1 cellular context compared by ENCODE assay signal in the genomic region with DNA sequence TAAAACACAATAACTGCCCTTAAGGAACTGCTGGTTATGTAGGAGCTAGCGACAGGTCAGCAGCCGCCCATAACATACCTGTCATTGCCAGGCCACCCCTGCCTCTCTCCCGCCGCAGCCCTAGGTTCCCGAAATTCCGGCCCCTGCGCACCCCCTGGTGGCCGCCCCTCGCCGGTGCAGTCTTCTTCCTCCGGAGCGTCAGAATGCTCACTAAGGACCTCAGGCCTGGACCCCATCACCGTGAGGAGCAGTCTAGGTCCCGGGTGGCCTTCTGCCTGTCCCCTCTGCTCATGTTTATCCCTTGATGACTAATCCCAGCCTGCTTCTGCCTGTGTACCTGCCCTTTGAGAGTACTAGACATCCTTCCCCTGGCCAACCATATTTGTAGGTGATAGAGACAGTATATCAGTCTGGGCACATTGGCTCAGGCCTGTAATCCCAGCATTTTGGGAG.
A peak's percentile ranks its signal among the peaks of the same experiment; 100 is the strongest.
TF ChIP-seq lines count a peak whose summit lies in the region.

No MANE protein-coding gene starts in this region.

TF ChIP-seq in HepG2, 621 proteins besides CTCF, POLR2A, EP300 and RAD21 (continued from another document and continues in another):
- TF ChIP-seq, protein P1, sequence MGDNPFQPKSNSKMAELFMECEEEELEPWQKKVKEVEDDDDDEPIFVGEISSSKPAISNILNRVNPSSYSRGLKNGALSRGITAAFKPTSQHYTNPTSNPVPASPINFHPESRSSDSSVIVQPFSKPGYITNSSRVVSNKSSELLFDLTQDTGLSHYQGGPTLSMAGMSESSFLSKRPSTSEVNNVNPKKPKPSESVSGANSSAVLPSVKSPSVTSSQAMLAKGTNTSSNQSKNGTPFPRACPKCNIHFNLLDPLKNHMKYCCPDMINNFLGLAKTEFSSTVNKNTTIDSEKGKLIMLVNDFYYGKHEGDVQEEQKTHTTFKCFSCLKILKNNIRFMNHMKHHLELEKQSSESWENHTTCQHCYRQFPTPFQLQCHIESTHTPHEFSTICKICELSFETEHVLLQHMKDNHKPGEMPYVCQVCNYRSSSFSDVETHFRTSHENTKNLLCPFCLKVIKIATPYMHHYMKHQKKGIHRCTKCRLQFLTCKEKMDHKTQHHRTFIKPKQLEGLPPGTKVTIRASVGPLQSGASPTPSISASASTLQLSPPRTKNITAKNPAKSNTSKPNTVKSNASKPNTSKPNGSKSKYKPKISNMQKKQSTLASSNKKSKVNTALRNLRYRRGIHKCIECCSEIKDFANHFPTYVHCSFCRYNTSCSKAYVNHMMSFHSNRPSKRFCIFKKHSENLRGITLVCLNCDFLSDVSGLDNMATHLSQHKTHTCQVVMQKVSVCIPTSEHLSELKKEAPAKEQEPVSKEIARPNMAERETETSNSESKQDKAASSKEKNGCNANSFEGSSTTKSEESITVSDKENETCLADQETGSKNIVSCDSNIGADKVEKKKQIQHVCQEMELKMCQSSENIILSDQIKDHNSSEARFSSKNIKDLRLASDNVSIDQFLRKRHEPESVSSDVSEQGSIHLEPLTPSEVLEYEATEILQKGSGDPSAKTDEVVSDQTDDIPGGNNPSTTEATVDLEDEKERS (CRISPR knock-in tag; IDR thresholded peaks at IDR 0.05): no peak
- TF ChIP-seq, protein P2, sequence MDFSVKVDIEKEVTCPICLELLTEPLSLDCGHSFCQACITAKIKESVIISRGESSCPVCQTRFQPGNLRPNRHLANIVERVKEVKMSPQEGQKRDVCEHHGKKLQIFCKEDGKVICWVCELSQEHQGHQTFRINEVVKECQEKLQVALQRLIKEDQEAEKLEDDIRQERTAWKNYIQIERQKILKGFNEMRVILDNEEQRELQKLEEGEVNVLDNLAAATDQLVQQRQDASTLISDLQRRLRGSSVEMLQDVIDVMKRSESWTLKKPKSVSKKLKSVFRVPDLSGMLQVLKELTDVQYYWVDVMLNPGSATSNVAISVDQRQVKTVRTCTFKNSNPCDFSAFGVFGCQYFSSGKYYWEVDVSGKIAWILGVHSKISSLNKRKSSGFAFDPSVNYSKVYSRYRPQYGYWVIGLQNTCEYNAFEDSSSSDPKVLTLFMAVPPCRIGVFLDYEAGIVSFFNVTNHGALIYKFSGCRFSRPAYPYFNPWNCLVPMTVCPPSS (IDR thresholded peaks at IDR 0.05): no peak
- TF ChIP-seq, protein P3, sequence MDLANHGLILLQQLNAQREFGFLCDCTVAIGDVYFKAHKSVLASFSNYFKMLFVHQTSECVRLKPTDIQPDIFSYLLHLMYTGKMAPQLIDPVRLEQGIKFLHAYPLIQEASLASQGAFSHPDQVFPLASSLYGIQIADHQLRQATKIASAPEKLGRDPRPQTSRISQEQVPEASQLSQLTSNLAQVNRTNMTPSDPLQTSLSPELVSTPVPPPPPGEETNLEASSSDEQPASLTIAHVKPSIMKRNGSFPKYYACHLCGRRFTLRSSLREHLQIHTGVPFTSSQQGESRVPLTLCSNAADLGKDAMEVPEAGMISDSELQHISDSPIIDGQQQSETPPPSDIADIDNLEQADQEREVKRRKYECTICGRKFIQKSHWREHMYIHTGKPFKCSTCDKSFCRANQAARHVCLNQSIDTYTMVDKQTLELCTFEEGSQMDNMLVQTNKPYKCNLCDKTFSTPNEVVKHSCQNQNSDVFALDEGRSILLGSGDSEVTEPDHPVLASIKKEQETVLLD (CRISPR knock-in tag; IDR thresholded peaks at IDR 0.05; ENCODE audit: low read depth): no peak
- 0 out of 2 replicates have a peak, but pooled peaks have one; percentile 35 for TF ChIP-seq TSC22D2 (CRISPR knock-in tag; IDR thresholded peaks at IDR 0.05; ENCODE audit: borderline replicate concordance)
- no peak for TF ChIP-seq HMG20B (CRISPR knock-in tag; conservative IDR thresholded peaks at IDR 0.05)
- TF ChIP-seq, protein P4, sequence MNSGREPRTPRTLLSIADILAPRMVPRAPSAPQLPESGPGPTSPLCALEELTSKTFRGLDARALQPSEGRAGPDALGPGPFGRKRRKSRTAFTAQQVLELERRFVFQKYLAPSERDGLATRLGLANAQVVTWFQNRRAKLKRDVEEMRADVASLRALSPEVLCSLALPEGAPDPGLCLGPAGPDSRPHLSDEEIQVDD (CRISPR knock-in tag; IDR thresholded peaks at IDR 0.05; ENCODE audit: borderline replicate concordance): no peak
- no peak for TF ChIP-seq ZNF883 (CRISPR knock-in tag; IDR thresholded peaks at IDR 0.05; ENCODE audit: not compliant biosample characterization)
- no peak for TF ChIP-seq ZNF496 (CRISPR knock-in tag; IDR thresholded peaks at IDR 0.05; ENCODE audit: insufficient replicate concordance)
- no peak for TF ChIP-seq ZNF577 (CRISPR knock-in tag; IDR thresholded peaks at IDR 0.05; ENCODE audit: borderline replicate concordance, low read depth)
- peak; percentile 42; the same call in 1 of the 2 replicates for TF ChIP-seq HOXA3 (CRISPR knock-in tag; IDR thresholded peaks at IDR 0.05)
- no peak for TF ChIP-seq NFE2L1 (CRISPR knock-in tag; IDR thresholded peaks at IDR 0.05; ENCODE audit: borderline replicate concordance)
- TF ChIP-seq ZNF136 (CRISPR knock-in tag; IDR thresholded peaks at IDR 0.05; ENCODE audit: low read depth): no peak
- no peak; the same call in 1 of the 2 replicates for TF ChIP-seq ELF4 (CRISPR knock-in tag; IDR thresholded peaks at IDR 0.05; ENCODE audit: borderline replicate concordance)
- no peak for TF ChIP-seq ZBTB8A (CRISPR knock-in tag; IDR thresholded peaks at IDR 0.05; ENCODE audit: borderline replicate concordance, low read depth)
- TF ChIP-seq SALL1 (CRISPR knock-in tag; IDR thresholded peaks at IDR 0.05): peak; percentile 74
- TF ChIP-seq ZNF446 (CRISPR knock-in tag; IDR thresholded peaks at IDR 0.05): no peak
- no peak for TF ChIP-seq NFKBIZ (CRISPR knock-in tag; IDR thresholded peaks at IDR 0.05)
- peak; percentile 66; the same call in 1 of the 2 replicates for TF ChIP-seq ZNF317 (CRISPR knock-in tag; IDR thresholded peaks at IDR 0.05)
- TF ChIP-seq ZNF530 (CRISPR knock-in tag; IDR thresholded peaks at IDR 0.05; ENCODE audit: low read depth): no peak
- TF ChIP-seq HOXD1 (CRISPR knock-in tag; IDR thresholded peaks at IDR 0.05): no peak
- TF ChIP-seq, protein P5, sequence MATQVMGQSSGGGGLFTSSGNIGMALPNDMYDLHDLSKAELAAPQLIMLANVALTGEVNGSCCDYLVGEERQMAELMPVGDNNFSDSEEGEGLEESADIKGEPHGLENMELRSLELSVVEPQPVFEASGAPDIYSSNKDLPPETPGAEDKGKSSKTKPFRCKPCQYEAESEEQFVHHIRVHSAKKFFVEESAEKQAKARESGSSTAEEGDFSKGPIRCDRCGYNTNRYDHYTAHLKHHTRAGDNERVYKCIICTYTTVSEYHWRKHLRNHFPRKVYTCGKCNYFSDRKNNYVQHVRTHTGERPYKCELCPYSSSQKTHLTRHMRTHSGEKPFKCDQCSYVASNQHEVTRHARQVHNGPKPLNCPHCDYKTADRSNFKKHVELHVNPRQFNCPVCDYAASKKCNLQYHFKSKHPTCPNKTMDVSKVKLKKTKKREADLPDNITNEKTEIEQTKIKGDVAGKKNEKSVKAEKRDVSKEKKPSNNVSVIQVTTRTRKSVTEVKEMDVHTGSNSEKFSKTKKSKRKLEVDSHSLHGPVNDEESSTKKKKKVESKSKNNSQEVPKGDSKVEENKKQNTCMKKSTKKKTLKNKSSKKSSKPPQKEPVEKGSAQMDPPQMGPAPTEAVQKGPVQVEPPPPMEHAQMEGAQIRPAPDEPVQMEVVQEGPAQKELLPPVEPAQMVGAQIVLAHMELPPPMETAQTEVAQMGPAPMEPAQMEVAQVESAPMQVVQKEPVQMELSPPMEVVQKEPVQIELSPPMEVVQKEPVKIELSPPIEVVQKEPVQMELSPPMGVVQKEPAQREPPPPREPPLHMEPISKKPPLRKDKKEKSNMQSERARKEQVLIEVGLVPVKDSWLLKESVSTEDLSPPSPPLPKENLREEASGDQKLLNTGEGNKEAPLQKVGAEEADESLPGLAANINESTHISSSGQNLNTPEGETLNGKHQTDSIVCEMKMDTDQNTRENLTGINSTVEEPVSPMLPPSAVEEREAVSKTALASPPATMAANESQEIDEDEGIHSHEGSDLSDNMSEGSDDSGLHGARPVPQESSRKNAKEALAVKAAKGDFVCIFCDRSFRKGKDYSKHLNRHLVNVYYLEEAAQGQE (IDR thresholded peaks at IDR 0.05; ENCODE audit: borderline replicate concordance in 1 of 2, low read depth in 1 of 2, low read length in 2 of 2): no peak
- TF ChIP-seq, protein P6, sequence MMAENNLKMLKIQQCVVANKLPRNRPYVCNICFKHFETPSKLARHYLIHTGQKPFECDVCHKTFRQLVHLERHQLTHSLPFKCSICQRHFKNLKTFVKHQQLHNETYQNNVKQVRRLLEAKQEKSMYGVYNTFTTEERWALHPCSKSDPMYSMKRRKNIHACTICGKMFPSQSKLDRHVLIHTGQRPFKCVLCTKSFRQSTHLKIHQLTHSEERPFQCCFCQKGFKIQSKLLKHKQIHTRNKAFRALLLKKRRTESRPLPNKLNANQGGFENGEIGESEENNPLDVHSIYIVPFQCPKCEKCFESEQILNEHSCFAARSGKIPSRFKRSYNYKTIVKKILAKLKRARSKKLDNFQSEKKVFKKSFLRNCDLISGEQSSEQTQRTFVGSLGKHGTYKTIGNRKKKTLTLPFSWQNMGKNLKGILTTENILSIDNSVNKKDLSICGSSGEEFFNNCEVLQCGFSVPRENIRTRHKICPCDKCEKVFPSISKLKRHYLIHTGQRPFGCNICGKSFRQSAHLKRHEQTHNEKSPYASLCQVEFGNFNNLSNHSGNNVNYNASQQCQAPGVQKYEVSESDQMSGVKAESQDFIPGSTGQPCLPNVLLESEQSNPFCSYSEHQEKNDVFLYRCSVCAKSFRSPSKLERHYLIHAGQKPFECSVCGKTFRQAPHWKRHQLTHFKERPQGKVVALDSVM (CRISPR knock-in tag; IDR thresholded peaks at IDR 0.05): no peak
- TF ChIP-seq ZNF451 (CRISPR knock-in tag; IDR thresholded peaks at IDR 0.05): no peak
- peak; percentile 64 for TF ChIP-seq HNRNPLL (IDR thresholded peaks at IDR 0.05; ENCODE audit: low read depth, low read length, poor library complexity, severe bottlenecking)
- TF ChIP-seq ZNF605 (CRISPR knock-in tag; IDR thresholded peaks at IDR 0.05): 0 out of 2 replicates have a peak, but pooled peaks have one; percentile 22
- TF ChIP-seq REL (CRISPR knock-in tag; conservative IDR thresholded peaks at IDR 0.05): no peak
- TF ChIP-seq, protein P7, sequence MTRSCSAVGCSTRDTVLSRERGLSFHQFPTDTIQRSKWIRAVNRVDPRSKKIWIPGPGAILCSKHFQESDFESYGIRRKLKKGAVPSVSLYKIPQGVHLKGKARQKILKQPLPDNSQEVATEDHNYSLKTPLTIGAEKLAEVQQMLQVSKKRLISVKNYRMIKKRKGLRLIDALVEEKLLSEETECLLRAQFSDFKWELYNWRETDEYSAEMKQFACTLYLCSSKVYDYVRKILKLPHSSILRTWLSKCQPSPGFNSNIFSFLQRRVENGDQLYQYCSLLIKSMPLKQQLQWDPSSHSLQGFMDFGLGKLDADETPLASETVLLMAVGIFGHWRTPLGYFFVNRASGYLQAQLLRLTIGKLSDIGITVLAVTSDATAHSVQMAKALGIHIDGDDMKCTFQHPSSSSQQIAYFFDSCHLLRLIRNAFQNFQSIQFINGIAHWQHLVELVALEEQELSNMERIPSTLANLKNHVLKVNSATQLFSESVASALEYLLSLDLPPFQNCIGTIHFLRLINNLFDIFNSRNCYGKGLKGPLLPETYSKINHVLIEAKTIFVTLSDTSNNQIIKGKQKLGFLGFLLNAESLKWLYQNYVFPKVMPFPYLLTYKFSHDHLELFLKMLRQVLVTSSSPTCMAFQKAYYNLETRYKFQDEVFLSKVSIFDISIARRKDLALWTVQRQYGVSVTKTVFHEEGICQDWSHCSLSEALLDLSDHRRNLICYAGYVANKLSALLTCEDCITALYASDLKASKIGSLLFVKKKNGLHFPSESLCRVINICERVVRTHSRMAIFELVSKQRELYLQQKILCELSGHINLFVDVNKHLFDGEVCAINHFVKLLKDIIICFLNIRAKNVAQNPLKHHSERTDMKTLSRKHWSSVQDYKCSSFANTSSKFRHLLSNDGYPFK (CRISPR knock-in tag; IDR thresholded peaks at IDR 0.05; ENCODE audit: borderline replicate concordance): peak; percentile 70; the same call in 1 of the 2 replicates
- TF ChIP-seq NFE2 (CRISPR knock-in tag; IDR thresholded peaks at IDR 0.05): no peak
- TF ChIP-seq SMC3 (IDR thresholded peaks at IDR 0.05; ENCODE audit: low read length): peak; percentile 72
- TF ChIP-seq ZKSCAN5 (CRISPR knock-in tag; IDR thresholded peaks at IDR 0.05): no peak
- TF ChIP-seq PAF1 (CRISPR knock-in tag; IDR thresholded peaks at IDR 0.05): no peak
- TF ChIP-seq, protein P8, sequence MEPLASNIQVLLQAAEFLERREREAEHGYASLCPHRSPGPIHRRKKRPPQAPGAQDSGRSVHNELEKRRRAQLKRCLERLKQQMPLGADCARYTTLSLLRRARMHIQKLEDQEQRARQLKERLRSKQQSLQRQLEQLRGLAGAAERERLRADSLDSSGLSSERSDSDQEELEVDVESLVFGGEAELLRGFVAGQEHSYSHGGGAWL (CRISPR knock-in tag; IDR thresholded peaks at IDR 0.05): peak; percentile 54; the same call in 1 of the 2 replicates
- TF ChIP-seq CC2D1A (CRISPR knock-in tag; IDR thresholded peaks at IDR 0.05): 0 out of 2 replicates have a peak, but pooled peaks have one; percentile 61
- TF ChIP-seq ZNF296 (CRISPR knock-in tag; conservative IDR thresholded peaks at IDR 0.05): no peak
- no peak for TF ChIP-seq MXI1 (IDR thresholded peaks at IDR 0.05; ENCODE audit: borderline replicate concordance, low read depth, low read length)
- TF ChIP-seq KLF9 (CRISPR knock-in tag; IDR thresholded peaks at IDR 0.05; ENCODE audit: low read depth): no peak
- TF ChIP-seq RELA (CRISPR knock-in tag; IDR thresholded peaks at IDR 0.05): no peak
- TF ChIP-seq ZNF20 (CRISPR knock-in tag; IDR thresholded peaks at IDR 0.05): no peak
- no peak for TF ChIP-seq ADNP (CRISPR knock-in tag; IDR thresholded peaks at IDR 0.05)
- TF ChIP-seq ZFP1 (CRISPR knock-in tag; IDR thresholded peaks at IDR 0.05): no peak
- TF ChIP-seq CBFB (CRISPR knock-in tag; IDR thresholded peaks at IDR 0.05): 0 out of 2 replicates have a peak, but pooled peaks have one; percentile 28
- TF ChIP-seq, protein P9, sequence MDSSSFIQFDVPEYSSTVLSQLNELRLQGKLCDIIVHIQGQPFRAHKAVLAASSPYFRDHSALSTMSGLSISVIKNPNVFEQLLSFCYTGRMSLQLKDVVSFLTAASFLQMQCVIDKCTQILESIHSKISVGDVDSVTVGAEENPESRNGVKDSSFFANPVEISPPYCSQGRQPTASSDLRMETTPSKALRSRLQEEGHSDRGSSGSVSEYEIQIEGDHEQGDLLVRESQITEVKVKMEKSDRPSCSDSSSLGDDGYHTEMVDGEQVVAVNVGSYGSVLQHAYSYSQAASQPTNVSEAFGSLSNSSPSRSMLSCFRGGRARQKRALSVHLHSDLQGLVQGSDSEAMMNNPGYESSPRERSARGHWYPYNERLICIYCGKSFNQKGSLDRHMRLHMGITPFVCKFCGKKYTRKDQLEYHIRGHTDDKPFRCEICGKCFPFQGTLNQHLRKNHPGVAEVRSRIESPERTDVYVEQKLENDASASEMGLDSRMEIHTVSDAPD (CRISPR knock-in tag; IDR thresholded peaks at IDR 0.05): no peak
- TF ChIP-seq ZNF264 (CRISPR knock-in tag; IDR thresholded peaks at IDR 0.05): no peak
- TF ChIP-seq ZSCAN31 (CRISPR knock-in tag; IDR thresholded peaks at IDR 0.05; ENCODE audit: low read depth): peak; percentile 84; the same call in 1 of the 2 replicates
- no peak for TF ChIP-seq KLF15 (CRISPR knock-in tag; IDR thresholded peaks at IDR 0.05; ENCODE audit: borderline replicate concordance)
- TF ChIP-seq SP2 (CRISPR knock-in tag; IDR thresholded peaks at IDR 0.05): no peak
- no peak for TF ChIP-seq SATB2 (CRISPR knock-in tag; IDR thresholded peaks at IDR 0.05)
- no peak for TF ChIP-seq ZNF567 (CRISPR knock-in tag; IDR thresholded peaks at IDR 0.05; ENCODE audit: borderline replicate concordance)
- TF ChIP-seq ZNF552 (CRISPR knock-in tag; IDR thresholded peaks at IDR 0.05; ENCODE audit: borderline replicate concordance): no peak
- TF ChIP-seq ZNF468 (CRISPR knock-in tag; IDR thresholded peaks at IDR 0.05): no peak
